Comparison of ENCODE assay signal across 11 cellular contexts in genomic region chr6:2563635-2564034, GRCh38.
DNase-seq lines count a peak whose midpoint lies in the region; ATAC-seq, FAIRE-seq and TF ChIP-seq lines count a peak whose summit lies in the region.
"Had no signal": no experiment of that assay in that cellular context is flagged by ENCODE, and none has a peak within 500 bp of the region (broad histone marks: within the 10 kb centered on the region; RNA-seq: fewer than 3 reads in every experiment).

No MANE protein-coding gene starts in this region.

- H3K4me3 ChIP-seq in ascending aorta, result peak overlapping the region in 1 of 2 donors; percentile 50
- H3K4me3 ChIP-seq in thyroid gland (replicated peaks in 1 of 3), result no peak overlapping the region
- H3K4me3 ChIP-seq: K562, pancreas had no signal

- TF ChIP-seq POLR2A in thyroid gland (IDR thresholded peaks at IDR 0.05), result no peak

- peaks cover 0 to 12% of the 10 kb centered on the region in 2 donors for H3K4me1 ChIP-seq in ascending aorta
- H3K4me1 ChIP-seq in thyroid gland, result no peaks in the 10 kb centered on the region
- H3K4me1 ChIP-seq: pancreas had no signal

- H3K36me3 ChIP-seq in ascending aorta, result no peaks in the 10 kb centered on the region
- H3K36me3 ChIP-seq in thyroid gland, result no peaks in the 10 kb centered on the region
- H3K36me3 ChIP-seq: pancreas had no signal

- FAIRE-seq in GM19239 (lab: Jason Lieb, UNC) (peak; percentile 57), urothelium cell line (lab: Jason Lieb, UNC) (no peak)
- FAIRE-seq: endothelial cell of umbilical vein, K562, pancreas had no signal

- intact Hi-C loops in ascending aorta (cut with DNase I) (loop anchor here (5.0 kb wide), 1 partner anchor 69 kb away; no protein-coding TSS in a partner anchor), thyroid gland (cut with DNase I) (no loop called here)

- H3K27me3 ChIP-seq in ascending aorta (no peaks in the 10 kb centered on the region), thyroid gland (no peaks in the 10 kb centered on the region)
- H3K27me3 ChIP-seq: pancreas had no signal

- ATAC-seq in HG03159 (IDR thresholded peaks at IDR 0.05; ENCODE audit: unreplicated experiment), result peak; percentile 79
- ATAC-seq: K562 had no signal

- no peaks in the 10 kb centered on the region for H3K9me3 ChIP-seq in ascending aorta
- H3K9me3 ChIP-seq in thyroid gland, result no peaks in the 10 kb centered on the region
- H3K9me3 ChIP-seq: pancreas had no signal

- WGBS in thyroid gland, 2 donors, result 62 to 65% methylated on average over 6 of the region's 6 CpGs

- DNase-seq in GM10266 (ENCODE audit: extremely low spot score) (peak; percentile 47), GM19239 (ENCODE audit: insufficient read length, low spot score) (peak; percentile 33), ascending aorta (ENCODE audit: low spot score in 2 of 2) (no peak), urothelium cell line (ENCODE audit: low spot score) (no peak), thyroid gland (no peak), KG1 (lab: John Stamatoyannopoulos, UW) (no peak), NCI-H2227 treated with DMSO at 0.1 percent for 48 hours (lab: John Stamatoyannopoulos, UW) (no peak)
- DNase-seq: pancreas had no signal

- TF ChIP-seq CTCF in GM10266 (IDR thresholded peaks at IDR 0.05; ENCODE audit: control insufficient read depth, insufficient read depth, low read depth, missing control alignments), result no peak
- no peak for TF ChIP-seq CTCF in ascending aorta (IDR thresholded peaks at IDR 0.05)
- no peak for TF ChIP-seq CTCF in thyroid gland (IDR thresholded peaks at IDR 0.05)

- H3K27ac ChIP-seq in ascending aorta, result peak overlapping the region; percentile 46 to 66
- no peak overlapping the region for H3K27ac ChIP-seq in thyroid gland
- H3K27ac ChIP-seq: pancreas had no signal

Comparison
In these comparisons a context has a peak if more than half of its experiments do, and no peak if none do; other contexts are left out.
1. DNase-seq: peak in GM10266 (single experiment) and GM19239 (single experiment); none in ascending aorta (0 of 2), urothelium cell line (single experiment), thyroid gland (0 of 2), KG1 (single experiment) and NCI-H2227 treated with DMSO at 0.1 percent for 48 hours (single experiment).
2. H3K27ac ChIP-seq: peak in ascending aorta (2 of 2); none in thyroid gland (0 of 3).